ENCODE assay signal across 16 cellular contexts in genomic region chr1:90724926-90725325, GRCh38. TPM values are rescaled to one million over a fixed set of nuclear protein-coding genes. Genes with fewer than 3 reads are reported as not detected.
DNase-seq lines count a peak whose midpoint lies in the region; ATAC-seq, FAIRE-seq and TF ChIP-seq lines count a peak whose summit lies in the region.
"Had no signal": no experiment of that assay in that cellular context is flagged by ENCODE, and none has a peak within 500 bp of the region (broad histone marks: within the 10 kb centered on the region; RNA-seq: fewer than 3 reads in every experiment).

No MANE protein-coding gene starts in this region.

- whole genome bisulfite sequencing in GM12878 (ENCODE audit: insufficient coverage, insufficient replicate concordance, low lambda C conversion rate, missing lambda C conversion rate) = 82% methylated on average over 21 of the region's 28 CpGs

- peaks cover 60% of the 10 kb centered on the region for H3K4me1 Mint-ChIP-seq in stimulated activated naive CD8-positive, alpha-beta T cell treated with anti-CD3 and anti-CD28 coated beads, Interleukin-15, Interleukin-2, amounts not matched to agents 100 ng/mL and 50 ng/mL, for 24 hours (ENCODE audit: low read depth)
- peaks cover 35 to 90% (median 65%) of the 10 kb centered on the region in 7 donors for H3K4me1 Mint-ChIP-seq in naive thymus-derived CD4-positive, alpha-beta T cell

- peaks cover 3% of the 10 kb centered on the region for H3K9me3 Mint-ChIP-seq in stimulated activated naive CD8-positive, alpha-beta T cell treated with anti-CD3 and anti-CD28 coated beads, Interleukin-15, Interleukin-2, amounts not matched to agents 100 ng/mL and 50 ng/mL, for 24 hours
- H3K9me3 Mint-ChIP-seq in naive thymus-derived CD4-positive, alpha-beta T cell = peaks cover 6 to 91% (median 37%) of the 10 kb centered on the region in 11 donors

- no TSS peak for BruUV-seq in GM12878 (replicated peaks; lab: Mats Ljungman, UMichigan)

- H3K9me3 ChIP-seq in GM12878 (replicated peaks; ENCODE audit: control insufficient read depth, insufficient read depth, low read length) (peaks cover 3% of the 10 kb centered on the region; the same call in 2 of the 3 replicates), vagina (no peaks in the 10 kb centered on the region), lower lobe of right lung (no peaks in the 10 kb centered on the region)
- peaks cover 0 to 16% (median 0%) of the 10 kb centered on the region in 3 experiments for H3K9me3 ChIP-seq in naive thymus-derived CD4-positive, alpha-beta T cell (ENCODE audit: control insufficient read depth in 2 of 3, low read length in 3 of 3)

- H3K36me3 ChIP-seq in GM12878 (ENCODE audit: control insufficient read depth in 2 of 2, insufficient read depth in 2 of 2, low read length in 1 of 2) (no peaks in the 10 kb centered on the region), vagina (no peaks in the 10 kb centered on the region), lower lobe of right lung (no peaks in the 10 kb centered on the region)
- no peaks in the 10 kb centered on the region for H3K36me3 ChIP-seq in naive thymus-derived CD4-positive, alpha-beta T cell (ENCODE audit: control insufficient read depth in 2 of 3, insufficient read depth in 3 of 3, low read length in 3 of 3)

- H2AFZ ChIP-seq in GM12878 (ENCODE audit: control insufficient read depth, low read depth, low read length) = no peak overlapping the region

- no peak overlapping the region for H3K4me2 ChIP-seq in GM12878 (ENCODE audit: control insufficient read depth, insufficient read depth)

- peaks cover 97% of the 10 kb centered on the region for H3K27me3 Mint-ChIP-seq in stimulated activated naive CD8-positive, alpha-beta T cell treated with anti-CD3 and anti-CD28 coated beads, Interleukin-15, Interleukin-2, amounts not matched to agents 100 ng/mL and 50 ng/mL, for 24 hours
- peaks cover 92 to 99% (median 93%) of the 10 kb centered on the region in 5 donors for H3K27me3 Mint-ChIP-seq in naive thymus-derived CD4-positive, alpha-beta T cell

- no peaks in the 10 kb centered on the region for H3K4me1 ChIP-seq in GM12878 (ENCODE audit: control insufficient read depth, insufficient read depth, low read length)
- peaks cover 16 to 38% of the 10 kb centered on the region in 2 donors for H3K4me1 ChIP-seq in naive thymus-derived CD4-positive, alpha-beta T cell (ENCODE audit: control insufficient read depth in 2 of 2, insufficient read depth in 2 of 2, low read length in 2 of 2)
- peaks cover 46% of the 10 kb centered on the region for H3K4me1 ChIP-seq in vagina
- peaks cover 55% of the 10 kb centered on the region for H3K4me1 ChIP-seq in lower lobe of right lung

- no peak overlapping the region for H3K4me3 ChIP-seq in GM12878
- no peak overlapping the region for H3K4me3 ChIP-seq in naive thymus-derived CD4-positive, alpha-beta T cell (ENCODE audit: low read length)
- H3K4me3 ChIP-seq in vagina = peak overlapping the region; percentile 11 to 33
- no peak overlapping the region for H3K4me3 ChIP-seq in lower lobe of right lung

- POLR2A ChIA-PET in GM12878 (lab: Charles Lee) = no interaction called here
- POLR2A ChIA-PET in naive thymus-derived CD4-positive, alpha-beta T cell (lab: Charles Lee) = no interaction called here

- no peak for FAIRE-seq in GM12878 (lab: Jason Lieb, UNC)

- H3K27ac ChIP-seq in GM12878 (ENCODE audit: control insufficient read depth, insufficient read depth) (no peak overlapping the region), vagina (no peak overlapping the region), lower lobe of right lung (no peak overlapping the region)
- no peak overlapping the region for H3K27ac ChIP-seq in naive thymus-derived CD4-positive, alpha-beta T cell (ENCODE audit: low read depth, low read length)
- H3K27ac ChIP-seq: skin epidermis had no signal

- intact Hi-C loops in GM12878 (cut with micrococcal nuclease; ENCODE audit: unreplicated experiment) = loop anchor here (5.0 to 10.0 kb wide), 2 partner anchors 250 to 613 kb away; no protein-coding TSS in a partner anchor
- intact Hi-C loops in naive thymus-derived CD4-positive, alpha-beta T cell (cut with micrococcal nuclease) = loop anchor here (1.0 to 5.0 kb wide), 5 partner anchors 9 to 297 kb away; partner anchors contain the start of gene ZNF644 (in 1 of the 2)
- intact Hi-C loops in vagina (cut with DNase I) = no loop called here
- intact Hi-C loops in lower lobe of right lung (cut with DNase I) = no loop called here

- TF ChIP-seq POLR2A in GM12878 (IDR thresholded peaks at IDR 0.05; ENCODE audit: low read depth, low read length) = no peak
- TF ChIP-seq POLR2A in vagina (IDR thresholded peaks at IDR 0.05) = no peak

- H3K9ac ChIP-seq in GM12878 (ENCODE audit: control insufficient read depth, insufficient read depth, low read length) = no peak overlapping the region

- no peak for TF ChIP-seq EP300 in GM12878 (IDR thresholded peaks at IDR 0.05; ENCODE audit: borderline replicate concordance in 1 of 2, control insufficient read depth in 1 of 2, low read depth in 2 of 2, low read length in 2 of 2)

- CTCF ChIA-PET in GM12878 (lab: Yijun Ruan, JAX) = interaction anchor here (1.3 kb wide), 1 partner anchor 234 kb away, joined by 4 read pairs; no protein-coding TSS in a partner anchor
- CTCF ChIA-PET in naive thymus-derived CD4-positive, alpha-beta T cell (lab: Charles Lee) = no interaction called here

- H3K79me2 ChIP-seq in GM12878 (ENCODE audit: control insufficient read depth, insufficient read depth, low read length) = no peaks in the 10 kb centered on the region

- DNase-seq in stimulated activated naive CD8-positive, alpha-beta T cell treated with anti-CD3 and anti-CD28 coated beads, Interleukin-15, Interleukin-2, amounts not matched to agents 100 U/mL and 50 U/mL, for 24 hours = no peak
- DNase-seq in GM12878 (ENCODE audit: low read depth, low spot score) (no peak), vagina (ENCODE audit: extremely low spot score in 2 of 2) (no peak), dermis blood vessel endothelial cell (no peak), lower lobe of right lung (no peak)
- no peak for DNase-seq in naive thymus-derived CD4-positive, alpha-beta T cell
- DNase-seq in stimulated activated CD4-positive, alpha-beta T cell treated with anti-CD3 and anti-CD28 coated beads, Interleukin-2, amount 100 ng/mL, for 24 hours = no peak
- DNase-seq: activated CD4-positive, alpha-beta T cell treated with anti-CD3 and anti-CD28 coated beads, Interleukin-2, amount 50 U/mL, for 4 hours; COR-L47; NCI-H510A; SHP77 treated with DMSO at 0.1 percent for 48 hours; stimulated activated CD8-positive, alpha-beta memory T cell treated with anti-CD3 and anti-CD28 coated beads, Interleukin-4, amount 100 ng/mL, for 48 hours had no signal

- RAD21 ChIA-PET in GM12878 (lab: Charles Lee; ENCODE audit: unreplicated experiment) = no interaction called here

- TF ChIP-seq RAD21 in GM12878 (IDR thresholded peaks at IDR 0.05; ENCODE audit: insufficient read depth, low read depth, low read length) = no peak

- peak overlapping the region; percentile 84 for H3K27ac Mint-ChIP-seq in stimulated activated naive CD8-positive, alpha-beta T cell treated with anti-CD3 and anti-CD28 coated beads, Interleukin-15, Interleukin-2, amounts not matched to agents 100 ng/mL and 50 ng/mL, for 24 hours
- peak overlapping the region in 4 of 9 donors; percentile 53 to 93 (median 68) for H3K27ac Mint-ChIP-seq in naive thymus-derived CD4-positive, alpha-beta T cell

- in situ Hi-C loops in GM12878 (cut with MboI) = loop anchor here (5.0 kb wide), 2 partner anchors 232 to 437 kb away; no protein-coding TSS in a partner anchor

- no peaks in the 10 kb centered on the region for H4K20me1 ChIP-seq in GM12878 (ENCODE audit: control insufficient read depth, insufficient read depth)

- H3K36me3 Mint-ChIP-seq in stimulated activated naive CD8-positive, alpha-beta T cell treated with anti-CD3 and anti-CD28 coated beads, Interleukin-15, Interleukin-2, amounts not matched to agents 100 ng/mL and 50 ng/mL, for 24 hours (ENCODE audit: low read depth) = peaks cover 25% of the 10 kb centered on the region
- H3K36me3 Mint-ChIP-seq in naive thymus-derived CD4-positive, alpha-beta T cell = peaks cover 0 to 36% (median 8%) of the 10 kb centered on the region in 5 donors

- ATAC-seq in stimulated activated naive CD8-positive, alpha-beta T cell treated with anti-CD3 and anti-CD28 coated beads, Interleukin-15, Interleukin-2, amounts not matched to agents 100 U/mL and 50 U/mL, for 24 hours = no peak
- ATAC-seq in GM12878 (no peak), lower lobe of right lung (no peak)
- no peak for ATAC-seq in naive thymus-derived CD4-positive, alpha-beta T cell
- ATAC-seq: esophagus mucosa had no signal

- H3K27me3 ChIP-seq in GM12878 (replicated peaks in 1 of 2; ENCODE audit: control insufficient read depth in 2 of 2, insufficient read depth in 2 of 2, low read length in 1 of 2) = peaks cover 9 to 33% of the 10 kb centered on the region in 2 experiments
- H3K27me3 ChIP-seq in naive thymus-derived CD4-positive, alpha-beta T cell (ENCODE audit: control insufficient read depth in 2 of 2, insufficient read depth in 2 of 2, low read length in 2 of 2) = peaks cover 50 to 86% of the 10 kb centered on the region in 2 donors
- H3K27me3 ChIP-seq in vagina = peaks cover 38% of the 10 kb centered on the region
- peaks cover 99% of the 10 kb centered on the region for H3K27me3 ChIP-seq in lower lobe of right lung (ENCODE audit: low read depth)

- TF ChIP-seq CTCF in GM12878 (IDR thresholded peaks at IDR 0.05 in 2 of 3, conservative IDR thresholded peaks at IDR 0.05 in 1 of 3; ENCODE audit: control insufficient read depth in 2 of 3, extremely low read depth in 1 of 3, insufficient read depth in 1 of 3, low read depth in 3 of 3, low read length in 3 of 3) (no peak), vagina (IDR thresholded peaks at IDR 0.05) (no peak), lower lobe of right lung (IDR thresholded peaks at IDR 0.05) (no peak)

- peak overlapping the region; percentile 78 for H3K4me3 Mint-ChIP-seq in stimulated activated naive CD8-positive, alpha-beta T cell treated with anti-CD3 and anti-CD28 coated beads, Interleukin-15, Interleukin-2, amounts not matched to agents 100 ng/mL and 50 ng/mL, for 24 hours
- H3K4me3 Mint-ChIP-seq in naive thymus-derived CD4-positive, alpha-beta T cell = peak overlapping the region in 9 of 10 donors; percentile 23 to 91 (median 78)

- SMC1A ChIA-PET in GM12878 (lab: Charles Lee; ENCODE audit: uncharacterized antibody, unreplicated experiment) = no interaction called here

RNA-seq across cellular contexts. Expression of gene BARHL2, which starts 7.8 kb away (rescaled TPM):
- not detected in 2 replicates for total RNA-seq in GM12878 (2013; cell fraction: nucleolus; rRNA removed)
- not detected in 2 replicates for total RNA-seq in GM12878 (2014; rRNA removed)
- not detected in 2 replicates for total RNA-seq in GM12878 (2014; rRNA removed; fragmentation: Illumina TruSeq; extraction: Trizol)
- total RNA-seq in GM12878 (2021) = not detected in 2 replicates
- not detected for polyA plus RNA-seq in GM12878 (2011; ENCODE audit: low read depth)
- polyA plus RNA-seq in GM12878 (2011; rRNA removed) = not detected in 2 replicates
- not detected in 2 replicates for polyA plus RNA-seq in GM12878 (2011; cell fraction: cytosol; rRNA removed)
- not detected in 2 replicates for polyA plus RNA-seq in GM12878 (2011; cell fraction: nucleus; rRNA removed)
- polyA plus RNA-seq in GM12878 (2012) = not detected in 2 replicates
- polyA plus RNA-seq in GM12878 (2014; fragmentation: Illumina TruSeq; extraction: Trizol) = not detected in 2 replicates
- not detected for polyA plus RNA-seq in GM12878 (2014; fragmentation: Nextera tagmentation; extraction: Ambion mirVana)
- polyA plus RNA-seq in GM12878 (2014; rRNA removed) = not detected in 2 replicates
- polyA plus RNA-seq in GM12878 (2016; fragmentation: Nextera tagmentation; extraction: Ambion mirVana) = not detected
- not detected in 2 replicates for polyA minus RNA-seq in GM12878 (2011; rRNA and poly(A)+ RNA removed)
- polyA minus RNA-seq in GM12878 (2011; cell fraction: cytosol; rRNA and poly(A)+ RNA removed) = not detected in 2 replicates
- polyA minus RNA-seq in GM12878 (2011; cell fraction: nucleus; rRNA and poly(A)+ RNA removed) = not detected in 2 replicates
- total RNA-seq in naive thymus-derived CD4-positive, alpha-beta T cell = not detected
- polyA plus RNA-seq in naive thymus-derived CD4-positive, alpha-beta T cell = not detected
- not detected for total RNA-seq in vagina
- not detected in 2 replicates for total RNA-seq in dermis blood vessel endothelial cell
- total RNA-seq in lower lobe of right lung = not detected
- total RNA-seq: esophagus mucosa, LHCN-M2 had no signal

Comparison
In these comparisons a context has a peak if more than half of its experiments do, and no peak if none do; other contexts are left out.
1. H3K4me3 ChIP-seq: peak in vagina (2 of 2); none in GM12878 (single experiment), naive thymus-derived CD4-positive, alpha-beta T cell (single experiment) and lower lobe of right lung (single experiment).
2. intact Hi-C loops: an anchor here in GM12878 (5.0 to 10.0 kb wide) and naive thymus-derived CD4-positive, alpha-beta T cell (1.0 to 5.0 kb wide); none called in vagina and lower lobe of right lung.